ENCODE assay signal across 9 cellular contexts in genomic region chr21:35190201-35190701, GRCh38.
DNase-seq lines count a peak whose midpoint lies in the region; ATAC-seq and TF ChIP-seq lines count a peak whose summit lies in the region.
"Had no signal": no experiment of that assay in that cellular context is flagged by ENCODE, and none has a peak within 500 bp of the region (broad histone marks: within the 10 kb centered on the region; RNA-seq: fewer than 3 reads in every experiment).

No MANE protein-coding gene starts in this region.

- H3K36me3 Mint-ChIP-seq in activated naive CD4-positive, alpha-beta T cell treated with anti-CD3 and anti-CD28 coated beads, Interleukin-2, amount 50 U/mL, for 72 hours = peaks cover 4 to 14% of the 10 kb centered on the region in 2 donors
- H3K36me3 Mint-ChIP-seq in stimulated activated naive CD8-positive, alpha-beta T cell treated with anti-CD3 and anti-CD28 coated beads, Interleukin-15, Interleukin-2, amounts not matched to agents 100 ng/mL and 50 ng/mL, for 24 hours (ENCODE audit: low read depth) = no peaks in the 10 kb centered on the region
- H3K36me3 Mint-ChIP-seq in CD8-positive, alpha-beta T cell = no peaks in the 10 kb centered on the region

- H3K36me3 ChIP-seq in PC-3 (ENCODE audit: low read depth, low read length) (no peaks in the 10 kb centered on the region), esophagus (ENCODE audit: control insufficient read depth in 2 of 2, insufficient read depth in 2 of 2, low read length in 1 of 2) (no peaks in the 10 kb centered on the region)
- H3K36me3 ChIP-seq in CD8-positive, alpha-beta T cell (ENCODE audit: insufficient read depth, low read length) = no peaks in the 10 kb centered on the region

- H3K4me3 Mint-ChIP-seq in stimulated activated naive CD8-positive, alpha-beta T cell treated with anti-CD3 and anti-CD28 coated beads, Interleukin-15, Interleukin-2, amounts not matched to agents 100 ng/mL and 50 ng/mL, for 24 hours = no peak overlapping the region
- H3K4me3 Mint-ChIP-seq in CD8-positive, alpha-beta T cell = no peak overlapping the region

- CTCF ChIA-PET in PC-3 (lab: Charles Lee) = interaction anchor here (0.6 kb wide), 1 partner anchor 11 kb away, joined by 3 read pairs; no protein-coding TSS in a partner anchor
- CTCF ChIA-PET in CD8-positive, alpha-beta T cell (lab: Charles Lee) = no interaction called here

- peak overlapping the region in 1 of 2 donors; percentile 9 for H3K27ac Mint-ChIP-seq in activated naive CD4-positive, alpha-beta T cell treated with anti-CD3 and anti-CD28 coated beads, Interleukin-2, amount 50 U/mL, for 72 hours
- peak overlapping the region; percentile 4 for H3K27ac Mint-ChIP-seq in stimulated activated naive CD8-positive, alpha-beta T cell treated with anti-CD3 and anti-CD28 coated beads, Interleukin-15, Interleukin-2, amounts not matched to agents 100 ng/mL and 50 ng/mL, for 24 hours
- no peak overlapping the region for H3K27ac Mint-ChIP-seq in CD8-positive, alpha-beta T cell

- POLR2A ChIA-PET in PC-3 (lab: Charles Lee; ENCODE audit: unreplicated experiment) = interaction anchor here (0.6 kb wide), 1 partner anchor 301 kb away, joined by 4 read pairs; no protein-coding TSS in a partner anchor
- POLR2A ChIA-PET in CD8-positive, alpha-beta T cell (lab: Charles Lee) = no interaction called here

- H3K4me2 ChIP-seq in PC-3 (ENCODE audit: low read length) = no peak overlapping the region

- intact Hi-C loops in PC-3 (cut with micrococcal nuclease) (no loop called here), dorsolateral prefrontal cortex (cut with DNase I) (no loop called here)
- intact Hi-C loops in CD8-positive, alpha-beta T cell (cut with DNase I, micrococcal nuclease) = no loop called here

- peak; percentile 56 to 85 for ATAC-seq in activated naive CD4-positive, alpha-beta T cell treated with anti-CD3 and anti-CD28 coated beads, Interleukin-2, amount 50 U/mL, for 72 hours
- ATAC-seq in PC-3 = peak; percentile 64
- ATAC-seq in CD8-positive, alpha-beta T cell = no peak

- BruUV-seq in PC-3 (replicated peaks; lab: Mats Ljungman, UMichigan) = no TSS peak

- H3K27me3 Mint-ChIP-seq in stimulated activated naive CD8-positive, alpha-beta T cell treated with anti-CD3 and anti-CD28 coated beads, Interleukin-15, Interleukin-2, amounts not matched to agents 100 ng/mL and 50 ng/mL, for 24 hours = peaks cover 3% of the 10 kb centered on the region
- H3K27me3 Mint-ChIP-seq in CD8-positive, alpha-beta T cell (ENCODE audit: low read depth) = peaks cover 3% of the 10 kb centered on the region

- no peaks in the 10 kb centered on the region for H3K9me2 ChIP-seq in PC-3 (replicated peaks; ENCODE audit: low read length)

- H3K79me2 ChIP-seq in PC-3 (ENCODE audit: low read length) = no peaks in the 10 kb centered on the region

- H3F3A ChIP-seq in PC-3 (ENCODE audit: low read length, unreplicated experiment) = no peaks in the 10 kb centered on the region

- no peak overlapping the region for H3K9ac ChIP-seq in PC-3 (ENCODE audit: low read length)

- TF ChIP-seq CTCF in PC-3 (conservative IDR thresholded peaks at IDR 0.05; ENCODE audit: low read depth, low read length) (no peak), dorsolateral prefrontal cortex (IDR thresholded peaks at IDR 0.05 in 54 of 56, conservative IDR thresholded peaks at IDR 0.05 in 2 of 56; ENCODE audit: low read depth in 1 of 56, partially characterized antibody in 56 of 56) (no peak)
- TF ChIP-seq CTCF in CD8-positive, alpha-beta T cell (IDR thresholded peaks at IDR 0.05) = no peak

- DNase-seq in activated naive CD4-positive, alpha-beta T cell treated with anti-CD3 and anti-CD28 coated beads, Interleukin-2, amount 50 U/mL, for 72 hours (ENCODE audit: low spot score in 2 of 2) = no peak
- DNase-seq in activated naive CD4-positive, alpha-beta T cell (lab: John Stamatoyannopoulos, UW) = no peak
- DNase-seq in PC-3 = peak; percentile 45
- DNase-seq in NCI-H446 (lab: John Stamatoyannopoulos, UW) = no peak
- DNase-seq in dorsolateral prefrontal cortex = no peak
- DNase-seq in CD8-positive, alpha-beta T cell = no peak
- DNase-seq: NCI-H82 had no signal

- WGBS in esophagus, 2 donors = 51 to 56% methylated on average over 5 of the region's 5 CpGs

- H3K27me3 ChIP-seq in PC-3 (ENCODE audit: low read length) = no peaks in the 10 kb centered on the region
- no peaks in the 10 kb centered on the region for H3K27me3 ChIP-seq in esophagus (ENCODE audit: control insufficient read depth in 1 of 2, insufficient read depth in 2 of 2, low read length in 2 of 2)
- H3K27me3 ChIP-seq in dorsolateral prefrontal cortex = peaks cover 0 to 23% (median 3%) of the 10 kb centered on the region in 45 donors
- H3K27me3 ChIP-seq in CD8-positive, alpha-beta T cell (ENCODE audit: insufficient read depth, low read length) = no peaks in the 10 kb centered on the region

- H2AFZ ChIP-seq in PC-3 (ENCODE audit: low read length) = no peak overlapping the region

- H3K4me1 ChIP-seq in PC-3 (ENCODE audit: insufficient read depth, low read length) (peaks cover 14% of the 10 kb centered on the region; the same call in 1 of the 2 replicates), esophagus (ENCODE audit: control insufficient read depth in 2 of 2, insufficient read depth in 2 of 2, low read length in 1 of 2) (no peaks in the 10 kb centered on the region)
- H3K4me1 ChIP-seq in CD8-positive, alpha-beta T cell (ENCODE audit: insufficient read depth, low read length) = no peaks in the 10 kb centered on the region

- H3K4me1 Mint-ChIP-seq in stimulated activated naive CD8-positive, alpha-beta T cell treated with anti-CD3 and anti-CD28 coated beads, Interleukin-15, Interleukin-2, amounts not matched to agents 100 ng/mL and 50 ng/mL, for 24 hours (ENCODE audit: low read depth) = peaks cover 36% of the 10 kb centered on the region
- H3K4me1 Mint-ChIP-seq in CD8-positive, alpha-beta T cell (ENCODE audit: low read depth) = no peaks in the 10 kb centered on the region

- peaks cover 4 to 26% of the 10 kb centered on the region in 2 donors for H3K9me3 Mint-ChIP-seq in activated naive CD4-positive, alpha-beta T cell treated with anti-CD3 and anti-CD28 coated beads, Interleukin-2, amount 50 U/mL, for 72 hours
- H3K9me3 Mint-ChIP-seq in stimulated activated naive CD8-positive, alpha-beta T cell treated with anti-CD3 and anti-CD28 coated beads, Interleukin-15, Interleukin-2, amounts not matched to agents 100 ng/mL and 50 ng/mL, for 24 hours = peaks cover 10% of the 10 kb centered on the region
- no peaks in the 10 kb centered on the region for H3K9me3 Mint-ChIP-seq in CD8-positive, alpha-beta T cell

- H3K9me3 ChIP-seq in PC-3 (ENCODE audit: low read length) = no peaks in the 10 kb centered on the region
- H3K9me3 ChIP-seq in esophagus (ENCODE audit: control insufficient read depth in 2 of 2, insufficient read depth in 1 of 2, low read depth in 1 of 2, low read length in 1 of 2) = no peaks in the 10 kb centered on the region
- no peaks in the 10 kb centered on the region for H3K9me3 ChIP-seq in CD8-positive, alpha-beta T cell (ENCODE audit: low read length)

- H4K20me1 ChIP-seq in PC-3 (ENCODE audit: low read length) = no peaks in the 10 kb centered on the region

- H3K4me3 ChIP-seq in PC-3 (ENCODE audit: low read length) (no peak overlapping the region), esophagus (ENCODE audit: low read depth in 1 of 2, low read length in 2 of 2) (no peak overlapping the region), dorsolateral prefrontal cortex (no peak overlapping the region)
- H3K4me3 ChIP-seq in CD8-positive, alpha-beta T cell (ENCODE audit: low read depth, low read length) = no peak overlapping the region

- H3K27ac ChIP-seq in PC-3 (ENCODE audit: low read length) = no peak overlapping the region
- peak overlapping the region; percentile 4 to 60 for H3K27ac ChIP-seq in esophagus (ENCODE audit: low read depth in 2 of 2, low read length in 1 of 2)
- no peak overlapping the region for H3K27ac ChIP-seq in dorsolateral prefrontal cortex
- H3K27ac ChIP-seq in CD8-positive, alpha-beta T cell (ENCODE audit: low read depth, low read length) = no peak overlapping the region

Comparison
In these comparisons a context has a peak if more than half of its experiments do, and no peak if none do; other contexts are left out.
1. H3K27ac ChIP-seq: peak in esophagus (2 of 2); none in PC-3 (single experiment), dorsolateral prefrontal cortex (0 of 59) and CD8-positive, alpha-beta T cell (single experiment).